In genomic region chr4:82043809-82044137, GRCh38 we compare ENCODE assay signal across 1 cellular context.
TF ChIP-seq lines count a peak whose summit lies in the region.

No MANE protein-coding gene starts in this region.

TF ChIP-seq in HepG2, 621 proteins besides CTCF, POLR2A, EP300 and RAD21 (continued from another document):
- no peak for TF ChIP-seq ZMAT5 (CRISPR knock-in tag; IDR thresholded peaks at IDR 0.05; ENCODE audit: borderline replicate concordance, low read depth)
- no peak for TF ChIP-seq BCLAF1 (IDR thresholded peaks at IDR 0.05)
- no peak for TF ChIP-seq ZNF292 (CRISPR knock-in tag; IDR thresholded peaks at IDR 0.05; ENCODE audit: borderline replicate concordance, low read depth)
